10 cellular contexts compared by ENCODE assay signal in genomic region chr3:120909602-120909878, GRCh38. TPM values are rescaled to one million over a fixed set of nuclear protein-coding genes. Genes with fewer than 3 reads are reported as not detected.
DNase-seq lines count a peak whose midpoint lies in the region; ATAC-seq, FAIRE-seq and TF ChIP-seq lines count a peak whose summit lies in the region.
"Had no signal": no experiment of that assay in that cellular context is flagged by ENCODE, and none has a peak within 500 bp of the region (broad histone marks: within the 10 kb centered on the region; RNA-seq: fewer than 3 reads in every experiment).

No MANE protein-coding gene starts in this region.

- in situ Hi-C loops in HepG2 (cut with HindIII; ENCODE audit: extremely low pct_ligation_motif_present, low pct_unique_long_range_greater_than_20kb) = no loop called here

- intact Hi-C loops in HepG2 (cut with micrococcal nuclease; ENCODE audit: unreplicated experiment) = no loop called here
- intact Hi-C loops in right lobe of liver (cut with DNase I) = no loop called here
- intact Hi-C loops in lower leg skin (cut with DNase I; ENCODE audit: low total_unique reads) = no loop called here

- no peaks in the 10 kb centered on the region for H4K20me1 ChIP-seq in HepG2 (ENCODE audit: insufficient read depth, low read length)

- TF ChIP-seq RAD21 in HepG2 (CRISPR knock-in tag; IDR thresholded peaks at IDR 0.05) = no peak

- H3K9me3 ChIP-seq in HepG2 (ENCODE audit: low read length) (no peaks in the 10 kb centered on the region), right lobe of liver (no peaks in the 10 kb centered on the region), SJCRH30 (replicated peaks) (no peaks in the 10 kb centered on the region), iPS-18a (ENCODE audit: control insufficient read depth, low read depth, low read length) (no peaks in the 10 kb centered on the region)

- ATAC-seq in HepG2 (no peak), right lobe of liver (no peak), GM21447 (IDR thresholded peaks at IDR 0.05; ENCODE audit: unreplicated experiment) (no peak)
- ATAC-seq in effector memory CD8-positive, alpha-beta T cell (replicated peaks) = no peak

- H3K9me3 Mint-ChIP-seq in effector memory CD8-positive, alpha-beta T cell = peaks cover 4 to 16% of the 10 kb centered on the region in 2 donors

- H3K79me2 ChIP-seq in HepG2 (ENCODE audit: insufficient read depth, low read length) = no peaks in the 10 kb centered on the region

- no peaks in the 10 kb centered on the region for H3K36me3 Mint-ChIP-seq in effector memory CD8-positive, alpha-beta T cell (ENCODE audit: insufficient read depth)

- CTCF ChIA-PET in HepG2 (lab: Yijun Ruan, JAX; ENCODE audit: low intra/inter-chr PET ratio, low total read pairs) = no interaction called here

- H3K4me3 ChIP-seq in HepG2 (replicated peaks in 1 of 3; ENCODE audit: insufficient read depth in 1 of 3, low read depth in 2 of 3, low read length in 3 of 3) = no peak overlapping the region
- no peak overlapping the region for H3K4me3 ChIP-seq in right lobe of liver
- H3K4me3 ChIP-seq in SJCRH30 = peak overlapping the region; percentile 57
- H3K4me3 ChIP-seq in iPS-18a (ENCODE audit: low read length) = peak overlapping the region; percentile 93
- no peak overlapping the region for H3K4me3 ChIP-seq in lower leg skin (ENCODE audit: low read depth, poor library complexity, severe bottlenecking)

- no TSS peak for BruUV-seq in HepG2 (replicated peaks; lab: Mats Ljungman, UMichigan)

- no peak overlapping the region for H3K27ac Mint-ChIP-seq in effector memory CD8-positive, alpha-beta T cell

- POLR2A ChIA-PET in HepG2 (lab: Yijun Ruan, JAX) = no interaction called here

- peaks cover 5 to 13% of the 10 kb centered on the region in 2 donors for H3K4me1 Mint-ChIP-seq in effector memory CD8-positive, alpha-beta T cell (ENCODE audit: low read depth in 2 of 2)

- H3K9ac ChIP-seq in HepG2 (ENCODE audit: insufficient read depth, low read depth, low read length) (no peak overlapping the region), iPS-18a (ENCODE audit: low read length) (peak overlapping the region; percentile 76)

- H3K4me2 ChIP-seq in HepG2 (ENCODE audit: low read depth, low read length) = no peak overlapping the region

- 55% methylated on average over 4 of the region's 4 CpGs for WGBS in HepG2 (ENCODE audit: low lambda C conversion rate)
- WGBS in right lobe of liver (ENCODE audit: insufficient coverage, low coverage, low lambda C conversion rate, missing lambda C conversion rate) = 8% methylated on average over 4 of the region's 4 CpGs
- 5 to 7% methylated on average over 4 of the region's 4 CpGs for WGBS in lower leg skin, 2 donors

- TF ChIP-seq EP300 in HepG2 (IDR thresholded peaks at IDR 0.05; ENCODE audit: low read depth in 2 of 2, low read length in 2 of 2) (no peak), HepG2 (CRISPR knock-in tag; IDR thresholded peaks at IDR 0.05; ENCODE audit: borderline replicate concordance) (no peak)

- H2AFZ ChIP-seq in HepG2 (ENCODE audit: low read length) = no peak overlapping the region

- no peak for FAIRE-seq in HepG2 (lab: Jason Lieb, UNC)

- peaks cover 0 to 25% of the 10 kb centered on the region in 2 experiments; a peak in 4 of 5 replicates for H3K27me3 ChIP-seq in HepG2 (ENCODE audit: control insufficient read depth in 1 of 2, insufficient read depth in 2 of 2, low read length in 2 of 2)
- H3K27me3 ChIP-seq in right lobe of liver = peaks cover 5 to 23% of the 10 kb centered on the region in 2 donors
- no peaks in the 10 kb centered on the region for H3K27me3 ChIP-seq in SJCRH30
- H3K27me3 ChIP-seq in iPS-18a (ENCODE audit: control insufficient read depth, insufficient read depth, low read length) = no peaks in the 10 kb centered on the region

- H3K4me3 Mint-ChIP-seq in effector memory CD8-positive, alpha-beta T cell = peak overlapping the region in 1 of 2 donors; percentile 7

- TF ChIP-seq POLR2A in HepG2 (IDR thresholded peaks at IDR 0.05; ENCODE audit: insufficient read depth in 1 of 2, low read depth in 2 of 2, low read length in 2 of 2) (no peak), right lobe of liver (IDR thresholded peaks at IDR 0.05) (no peak), lower leg skin (IDR thresholded peaks at IDR 0.05) (no peak)

- DNase-seq in HepG2 (ENCODE audit: low spot score) = no peak
- DNase-seq in right lobe of liver = no peak
- peak; percentile 10 to 27 for DNase-seq in SJCRH30
- no peak for DNase-seq in 8988T
- DNase-seq in lower leg skin (ENCODE audit: low spot score in 2 of 2) = no peak
- DNase-seq in effector memory CD8-positive, alpha-beta T cell = no peak
- DNase-seq: effector memory CD4-positive, alpha-beta T cell; T-helper 9 cell had no signal

- H3K27me3 Mint-ChIP-seq in effector memory CD8-positive, alpha-beta T cell = peaks cover 46 to 64% of the 10 kb centered on the region in 2 donors

- no peak for TF ChIP-seq CTCF in HepG2 (CRISPR knock-in tag; IDR thresholded peaks at IDR 0.05)
- TF ChIP-seq CTCF in right lobe of liver (IDR thresholded peaks at IDR 0.05) = no peak
- TF ChIP-seq CTCF in lower leg skin (IDR thresholded peaks at IDR 0.05) = no peak

- H3K27ac ChIP-seq in HepG2 (ENCODE audit: extremely low read length, insufficient read depth, low read length) (no peak overlapping the region), right lobe of liver (no peak overlapping the region), SJCRH30 (no peak overlapping the region; the same call in 1 of the 2 replicates), iPS-18a (ENCODE audit: low read length) (peak overlapping the region; percentile 43)

- H3K36me3 ChIP-seq in HepG2 (replicated peaks in 1 of 2; ENCODE audit: control insufficient read depth in 1 of 2, insufficient read depth in 2 of 2, low read length in 2 of 2) (no peaks in the 10 kb centered on the region), right lobe of liver (no peaks in the 10 kb centered on the region), SJCRH30 (no peaks in the 10 kb centered on the region), iPS-18a (ENCODE audit: control insufficient read depth, low read depth, low read length) (no peaks in the 10 kb centered on the region)

- H3K4me1 ChIP-seq in HepG2 (ENCODE audit: insufficient read depth, low read length) = peaks cover 9% of the 10 kb centered on the region; the same call in 1 of the 2 replicates
- H3K4me1 ChIP-seq in right lobe of liver = no peaks in the 10 kb centered on the region
- no peaks in the 10 kb centered on the region for H3K4me1 ChIP-seq in SJCRH30
- peaks cover 8% of the 10 kb centered on the region for H3K4me1 ChIP-seq in iPS-18a (ENCODE audit: control insufficient read depth, low read depth, low read length)

TF ChIP-seq in HepG2, 621 proteins besides CTCF, POLR2A, EP300 and RAD21:
- TF ChIP-seq FOXJ3 (CRISPR knock-in tag; IDR thresholded peaks at IDR 0.05; ENCODE audit: borderline replicate concordance) = no peak
- 0 out of 2 replicates have a peak, but pooled peaks have one; percentile 21 for TF ChIP-seq EZH2 (conservative IDR thresholded peaks at IDR 0.05; ENCODE audit: low read depth, low read length)
- TF ChIP-seq TRIM22 (IDR thresholded peaks at IDR 0.05) = no peak
- no peak for TF ChIP-seq ETS1 (CRISPR knock-in tag; IDR thresholded peaks at IDR 0.05)

RNA-seq across cellular contexts. Expression of gene STXBP5L, which starts 1.5 kb away (rescaled TPM):
- not detected in 2 replicates for total RNA-seq in HepG2 (2016; rRNA removed; fragmentation: Illumina TruSeq; extraction: Trizol)
- total RNA-seq in HepG2 (2016; cell fraction: cytosol; rRNA removed; fragmentation: Illumina TruSeq; extraction: Trizol; ENCODE audit: low read depth) = not detected in 2 replicates
- total RNA-seq in HepG2 (2016; cell fraction: insoluble cytoplasmic fraction; rRNA removed; fragmentation: Illumina TruSeq; extraction: Trizol) = not detected in 2 replicates
- total RNA-seq in HepG2 (2016; cell fraction: membrane; rRNA removed; fragmentation: Illumina TruSeq; extraction: Trizol) = not detected in 2 replicates
- not detected in 2 replicates for total RNA-seq in HepG2 (2016; cell fraction: nucleus; rRNA removed; fragmentation: Illumina TruSeq; extraction: Trizol)
- not detected in 2 replicates for polyA plus RNA-seq in HepG2 (2011; rRNA removed)
- polyA plus RNA-seq in HepG2 (2011; cell fraction: cytosol; rRNA removed) = not detected in 2 replicates
- not detected in 2 replicates for polyA plus RNA-seq in HepG2 (2011; cell fraction: nucleus; rRNA removed)
- not detected in 2 replicates for polyA plus RNA-seq in HepG2 (2012)
- polyA plus RNA-seq in HepG2 (2016; cell fraction: cytosol; fragmentation: Illumina TruSeq; extraction: Trizol; ENCODE audit: low read depth) = not detected in 2 replicates
- polyA plus RNA-seq in HepG2 (2016; cell fraction: insoluble cytoplasmic fraction; fragmentation: Illumina TruSeq; extraction: Trizol; ENCODE audit: low read depth) = not detected in 2 replicates
- not detected in 2 replicates for polyA plus RNA-seq in HepG2 (2016; cell fraction: membrane; fragmentation: Illumina TruSeq; extraction: Trizol; ENCODE audit: low read depth)
- polyA plus RNA-seq in HepG2 (2016; cell fraction: nucleus; fragmentation: Illumina TruSeq; extraction: Trizol; ENCODE audit: insufficient read depth, low read depth) = not detected in 2 replicates
- polyA minus RNA-seq in HepG2 (2011; rRNA and poly(A)+ RNA removed; ENCODE audit: low replicate concordance) = not detected in 2 replicates
- polyA minus RNA-seq in HepG2 (2011; cell fraction: cytosol; rRNA and poly(A)+ RNA removed) = not detected in 2 replicates
- polyA minus RNA-seq in HepG2 (2011; cell fraction: nucleus; rRNA and poly(A)+ RNA removed) = under 0.01 TPM in 1 of 2 replicates, not detected in the other
- total RNA-seq in right lobe of liver = not detected
- total RNA-seq in SJCRH30 (2014; rRNA removed; shearing (Covaris generic)) = 0.89 and 1.3 TPM in 2 replicates
- total RNA-seq in lower leg skin = under 1 TPM in 1 of 4 donors, not detected in 3; 0.06 TPM

Comparison
In these comparisons a context has a peak if more than half of its experiments do, and no peak if none do; other contexts are left out.
1. DNase-seq: peak in SJCRH30 (2 of 2); none in HepG2 (single experiment), right lobe of liver (0 of 3), 8988T (single experiment), lower leg skin (0 of 2) and effector memory CD8-positive, alpha-beta T cell (0 of 3).
2. H3K4me3 ChIP-seq: peak in SJCRH30 (single experiment) and iPS-18a (single experiment); none in HepG2 (0 of 3), right lobe of liver (0 of 3) and lower leg skin (single experiment).